15 cellular contexts compared by ENCODE assay signal in the genomic region with DNA sequence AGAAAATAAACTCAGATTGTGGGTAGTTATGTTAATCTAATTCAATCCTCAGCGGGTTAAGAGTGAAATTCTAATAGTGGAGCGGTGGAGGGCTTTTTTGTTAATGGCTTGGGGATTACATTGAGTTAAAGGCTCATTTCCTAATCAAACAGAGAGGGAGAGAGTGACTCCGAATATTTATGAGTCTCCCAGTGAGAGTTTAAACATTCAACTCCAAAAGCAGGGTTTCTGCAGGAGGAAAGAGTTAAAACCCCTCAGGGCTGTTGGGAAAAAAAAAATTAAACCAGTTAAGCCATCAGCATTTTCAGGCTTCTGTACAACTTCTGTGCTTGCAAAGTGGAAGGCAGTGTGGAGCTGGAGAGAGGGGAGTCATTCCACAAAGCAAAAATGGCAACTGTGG.
"Had no signal": no experiment of that assay in that cellular context is flagged by ENCODE, and none has a peak within 500 bp of the region (broad histone marks: within the 10 kb centered on the region; RNA-seq: fewer than 3 reads in every experiment).

No MANE protein-coding gene starts in this region.

- H2AFZ ChIP-seq: parathyroid adenoma had no signal

- H3K36me3 ChIP-seq: heart left ventricle, tibial artery, vagina had no signal

- H3K9me3 ChIP-seq: heart left ventricle, tibial artery, vagina had no signal

- H3K27me3 ChIP-seq: tibial artery, vagina had no signal

- H3K4me1 ChIP-seq: parathyroid adenoma, vagina had no signal

- H3K27ac ChIP-seq: parathyroid adenoma, skin epidermis, tibial artery, vagina had no signal

- H3K4me3 ChIP-seq: heart left ventricle, skin epidermis, tibial artery, vagina had no signal

- H3K9ac ChIP-seq: parathyroid adenoma had no signal

- DNase-seq: activated CD4-positive, alpha-beta T cell treated with anti-CD3 and anti-CD28 coated beads for 1 hour; activated CD4-positive, alpha-beta T cell treated with anti-CD3 and anti-CD28 coated beads, Interleukin-2, amount 50 U/mL, for 48 hours; activated CD8-positive, alpha-beta memory T cell treated with anti-CD3 and anti-CD28 coated beads, Interleukin-2, amount 10 ng/mL, durations not matched to agents 7 days and 5 days; activated effector memory CD4-positive, alpha-beta T cell treated with anti-CD3 and anti-CD28 coated beads, Interleukin-2, amount 50 U/mL, for 16 hours; activated T-cell treated with anti-CD3 and anti-CD28 coated beads, Interleukin-2, amount 50 U/mL, for 24 hours; amygdala; dermis blood vessel endothelial cell; heart left ventricle; left ventricle myocardium superior; mesenchymal stem cell; retina had no signal

- H3K79me2 ChIP-seq: parathyroid adenoma had no signal
